Comparison of ENCODE assay signal across 23 cellular contexts in the genomic region with DNA sequence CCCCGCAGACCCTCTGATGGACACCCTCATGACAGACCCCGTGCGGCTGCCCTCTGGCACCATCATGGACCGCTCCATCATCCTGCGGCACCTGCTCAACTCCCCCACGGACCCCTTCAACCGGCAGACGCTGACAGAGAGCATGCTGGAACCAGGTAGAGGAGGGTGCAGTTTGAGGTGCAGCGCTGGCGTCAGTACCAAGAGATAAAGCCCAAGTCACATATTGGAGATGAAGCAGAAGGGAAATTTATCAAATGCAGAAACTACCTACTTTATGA. TPM values are rescaled to one million over a fixed set of nuclear protein-coding genes. Genes with fewer than 3 reads are reported as not detected.
DNase-seq lines count a peak whose midpoint lies in the region; ATAC-seq and TF ChIP-seq lines count a peak whose summit lies in the region.
"Had no signal": no experiment of that assay in that cellular context is flagged by ENCODE, and none has a peak within 500 bp of the region (broad histone marks: within the 10 kb centered on the region; RNA-seq: fewer than 3 reads in every experiment).

No MANE protein-coding gene starts in this region.

- peak overlapping the region; percentile 36 for H3K4me3 ChIP-seq in neuron (ENCODE audit: low read length)
- H3K4me3 ChIP-seq: skin epidermis, suprapubic skin had no signal

- H3K36me3 ChIP-seq in neuron (ENCODE audit: insufficient read depth, low read length): no peaks in the 10 kb centered on the region

- H3K27me3 ChIP-seq in layer of hippocampus (ENCODE audit: control insufficient read depth, insufficient read depth, low read length): no peaks in the 10 kb centered on the region
- no peaks in the 10 kb centered on the region for H3K27me3 ChIP-seq in neuron (ENCODE audit: insufficient read depth, low read length)
- H3K27me3 ChIP-seq: suprapubic skin had no signal

- no peak for ATAC-seq in GM18867 (IDR thresholded peaks at IDR 0.05; ENCODE audit: unreplicated experiment)
- ATAC-seq: activated T-cell treated with anti-CD3 and anti-CD28 coated beads, Interleukin-2, amount 50 U/mL, for 72 hours; left cardiac atrium; natural killer cell treated with Interleukin-12 subunit alpha and Interleukin-12 subunit beta and Interleukin-15 and Interleukin-18, amount 100 ng/mL, for 72 hours; PC-3; Right ventricle myocardium inferior had no signal

- no peak for TF ChIP-seq CTCF in GM13977 (IDR thresholded peaks at IDR 0.05; ENCODE audit: extremely low read depth, insufficient read depth, missing control alignments)

- peak overlapping the region; percentile 89 for H3K27ac ChIP-seq in layer of hippocampus (ENCODE audit: low read depth, low read length)
- H3K27ac ChIP-seq: suprapubic skin had no signal

- in situ Hi-C loops in GM13977 (cut with MboI; ENCODE audit: low pct_unique_long_range_greater_than_20kb, low sequenced_read_pairs, unreplicated experiment): no loop called here

- DNase-seq in cerebellum (ENCODE audit: low spot score): peak; percentile 41
- DNase-seq in GM13977 (ENCODE audit: low spot score): no peak
- DNase-seq in NCI-H524 (lab: John Stamatoyannopoulos, UW): no peak
- no peak for DNase-seq in NK-92 (lab: John Stamatoyannopoulos, UW; ENCODE audit: unreplicated experiment)
- DNase-seq: activated CD4-positive, alpha-beta T cell treated with anti-CD3 and anti-CD28 coated beads, Interleukin-2, amount 10 ng/mL, durations not matched to agents 7 days and 5 days; activated naive CD4-positive, alpha-beta T cell treated with Interleukin-2 at 50 U/mL for 16 hours; activated T-cell treated with anti-CD3 and anti-CD28 coated beads, Interleukin-2, amount 50 U/mL, for 72 hours; amniotic stem cell; EL; left cardiac atrium; NCI-H1105; NCI-H2029; NCI-H748 treated with DMSO at 0.1 percent for 48 hours; PC-3; stimulated activated CD4-positive, alpha-beta T cell treated with anti-CD3 and anti-CD28 coated beads, Interleukin-1b, Interleukin-23, amount 100 ng/mL, for 48 hours; T-helper 9 cell had no signal

- no peak overlapping the region for H2AFZ ChIP-seq in neuron (ENCODE audit: low read depth, low read length)

- H3K4me1 ChIP-seq in neuron (ENCODE audit: insufficient read depth, low read length): peaks cover 45% of the 10 kb centered on the region

- H3K9me3 ChIP-seq in neuron (ENCODE audit: low read length): peaks cover 7% of the 10 kb centered on the region
- H3K9me3 ChIP-seq: suprapubic skin had no signal

RNA-seq across cellular contexts. Expression of gene KIF1B, which starts 31.0 kb away (rescaled TPM):
- total RNA-seq in cerebellum: 264 TPM
